ENCODE assay signal across 12 cellular contexts in the genomic region with DNA sequence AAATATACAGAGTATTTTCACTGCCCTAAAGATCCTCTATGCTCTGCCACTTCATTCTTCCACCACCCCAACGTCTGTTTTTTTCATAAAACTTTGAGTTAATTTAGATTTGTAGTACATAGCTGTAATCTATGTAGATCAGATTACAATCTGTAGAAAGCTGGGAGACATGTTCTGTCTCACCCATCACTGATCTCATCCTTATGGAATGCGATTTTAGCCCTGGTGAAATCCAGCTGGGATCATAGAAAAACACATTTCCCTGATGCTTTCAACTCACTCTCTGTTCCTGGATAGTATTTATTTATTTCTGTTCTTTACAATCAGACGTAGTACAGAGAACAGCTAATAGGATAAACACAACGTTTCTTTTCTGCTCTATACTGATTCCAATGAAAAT.
DNase-seq lines count a peak whose midpoint lies in the region; ATAC-seq and TF ChIP-seq lines count a peak whose summit lies in the region.
"Had no signal": no experiment of that assay in that cellular context is flagged by ENCODE, and none has a peak within 500 bp of the region (broad histone marks: within the 10 kb centered on the region; RNA-seq: fewer than 3 reads in every experiment).

No MANE protein-coding gene starts in this region.

- no peak for ATAC-seq in HG03039 (IDR thresholded peaks at IDR 0.05; ENCODE audit: unreplicated experiment)
- ATAC-seq: Panc1 had no signal

- DNase-seq in AG08396 (ENCODE audit: low spot score) (peak; percentile 12), M059J (ENCODE audit: low read depth) (peak; percentile 92), choroid plexus epithelial cell (ENCODE audit: low read depth) (peak; percentile 87), kidney tubule cell (ENCODE audit: low spot score) (peak; percentile 45)
- no peak for DNase-seq in NK-92 treated with Interleukin-12 subunit alpha and Interleukin-12 subunit beta, amount 100 ng/mL, for 24 hours (lab: John Stamatoyannopoulos, UW)
- no peak for DNase-seq in activated CD8-positive, alpha-beta memory T cell treated with anti-CD3 and anti-CD28 coated beads, Interleukin-2, amount 50 U/mL, for 48 hours
- DNase-seq in activated CD4-positive, CD25-positive, alpha-beta regulatory T cell treated with anti-CD3 and anti-CD28 coated beads, Interleukin-2, amount 50 U/mL, for 72 hours: no peak
- DNase-seq: activated naive CD8-positive, alpha-beta T cell treated with anti-CD3 and anti-CD28 coated beads for 36 hours; sigmoid colon; T-helper 9 cell had no signal

- no peak for TF ChIP-seq CTCF in choroid plexus epithelial cell (conservative IDR thresholded peaks at IDR 0.05; ENCODE audit: low read depth, low read length)

- H3K4me3 ChIP-seq in choroid plexus epithelial cell (ENCODE audit: low read depth, low read length): no peak overlapping the region
- H3K4me3 ChIP-seq: sigmoid colon had no signal

Comparison
In these comparisons a context has a peak if more than half of its experiments do, and no peak if none do; other contexts are left out.
1. DNase-seq: peak in AG08396 (single experiment), M059J (single experiment), choroid plexus epithelial cell (single experiment) and kidney tubule cell (single experiment); none in NK-92 treated with Interleukin-12 subunit alpha and Interleukin-12 subunit beta, amount 100 ng/mL, for 24 hours (single experiment), activated CD8-positive, alpha-beta memory T cell treated with anti-CD3 and anti-CD28 coated beads, Interleukin-2, amount 50 U/mL, for 48 hours (single experiment) and activated CD4-positive, CD25-positive, alpha-beta regulatory T cell treated with anti-CD3 and anti-CD28 coated beads, Interleukin-2, amount 50 U/mL, for 72 hours (single experiment).